ENCODE assay signal across 16 cellular contexts in the genomic region with DNA sequence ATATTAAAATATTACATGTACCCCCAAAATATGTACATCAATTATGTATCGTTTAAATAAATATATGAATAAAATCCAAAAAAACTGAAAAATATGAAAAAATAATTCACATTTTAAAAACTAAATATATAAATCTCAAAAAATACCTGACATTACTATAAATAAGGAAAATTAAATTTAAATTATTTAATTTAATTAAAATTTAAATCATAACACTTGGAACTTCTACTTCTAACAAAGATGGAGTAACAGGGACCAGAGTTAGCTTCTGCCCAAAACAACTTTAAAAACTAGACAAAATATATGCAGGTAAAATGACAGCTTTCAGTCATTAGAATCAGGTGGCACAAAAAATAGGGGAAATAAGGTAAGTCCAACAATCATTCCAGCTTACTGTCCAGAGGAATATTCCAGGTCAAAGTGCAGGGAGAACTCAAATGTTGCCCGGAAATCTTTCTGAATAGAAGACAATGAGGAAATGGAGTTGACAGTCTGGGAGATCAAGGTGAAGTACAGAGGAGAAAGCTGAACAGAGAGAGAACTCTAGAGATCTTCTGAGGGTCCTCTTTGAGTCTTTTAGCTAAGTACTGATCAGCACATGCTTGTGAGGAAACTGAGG.
"Had no signal": no experiment of that assay in that cellular context is flagged by ENCODE, and none has a peak within 500 bp of the region (broad histone marks: within the 10 kb centered on the region; RNA-seq: fewer than 3 reads in every experiment).

No MANE protein-coding gene starts in this region.

- DNase-seq: activated CD4-positive, alpha-beta T cell treated with anti-CD3 and anti-CD28 coated beads, Interleukin-2, amount 10 ng/mL, durations not matched to agents 7 days and 5 days; activated CD8-positive, alpha-beta T cell treated with anti-CD3 and anti-CD28 coated beads, Interleukin-2, amount 10 ng/mL, durations not matched to agents 7 days and 5 days; activated naive CD4-positive, alpha-beta T cell treated with anti-CD3 and anti-CD28 coated beads for 36 hours; activated T-cell treated with anti-CD3 and anti-CD28 coated beads, Interleukin-2, amount 50 U/mL, for 4 hours; anterior cingulate cortex; brain microvascular endothelial cell; central memory CD4-positive, alpha-beta T cell; heart right ventricle; nephron progenitor cell; nucleus accumbens had no signal

- H3K27me3 ChIP-seq: brain microvascular endothelial cell, gastroesophageal sphincter, heart right ventricle, tibial nerve, vagina had no signal

- ATAC-seq: activated CD8-positive, alpha-beta T cell treated with anti-CD3 and anti-CD28 coated beads, Interleukin-2, amount 10 ng/mL, durations not matched to agents 7 days and 5 days; activated T-cell treated with anti-CD3 and anti-CD28 coated beads, Interleukin-2, amount 50 U/mL, for 4 hours; esophagus mucosa; gastroesophageal sphincter; heart right ventricle had no signal

- H3K27ac ChIP-seq: brain microvascular endothelial cell, coronary artery, gastroesophageal sphincter, heart right ventricle, tibial nerve, vagina had no signal

- H3K4me3 ChIP-seq: coronary artery, gastroesophageal sphincter, heart right ventricle, lung, tibial nerve, vagina had no signal

- H3K4me1 ChIP-seq: gastroesophageal sphincter, heart right ventricle, tibial nerve, vagina had no signal

- H3K36me3 ChIP-seq: brain microvascular endothelial cell, gastroesophageal sphincter, heart right ventricle, tibial nerve, vagina had no signal

- H3K9me3 ChIP-seq: gastroesophageal sphincter, tibial nerve, vagina had no signal
